Comparison of ENCODE assay signal across 8 cellular contexts in genomic region chr2:9952286-9952737, GRCh38. TPM values are rescaled to one million over a fixed set of nuclear protein-coding genes. Genes with fewer than 3 reads are reported as not detected.
DNase-seq lines count a peak whose midpoint lies in the region; ATAC-seq and TF ChIP-seq lines count a peak whose summit lies in the region.

No MANE protein-coding gene starts in this region.

- no peaks in the 10 kb centered on the region for H3K27me3 ChIP-seq in tibial nerve

- no peaks in the 10 kb centered on the region for H3K36me3 Mint-ChIP-seq in activated naive CD4-positive, alpha-beta T cell treated with anti-CD3 and anti-CD28 coated beads for 36 hours (ENCODE audit: low read depth)

- H3K4me3 Mint-ChIP-seq in activated naive CD4-positive, alpha-beta T cell treated with anti-CD3 and anti-CD28 coated beads for 36 hours: peak overlapping the region; percentile 72

- TF ChIP-seq CTCF in astrocyte of the cerebellum (IDR thresholded peaks at IDR 0.05; ENCODE audit: low read depth, low read length, missing control alignments): no peak
- no peak for TF ChIP-seq CTCF in lower leg skin (IDR thresholded peaks at IDR 0.05)
- TF ChIP-seq CTCF in tibial nerve (IDR thresholded peaks at IDR 0.05): no peak

- intact Hi-C loops in activated naive CD4-positive, alpha-beta T cell treated with anti-CD3 and anti-CD28 coated beads for 36 hours (cut with micrococcal nuclease): loop anchor here (10.0 kb wide), 1 partner anchor 138 kb away; no protein-coding TSS in a partner anchor
- intact Hi-C loops in lower leg skin (cut with DNase I; ENCODE audit: low total_unique reads): loop anchor here (1.0 kb wide), 1 partner anchor 93 kb away; no protein-coding TSS in a partner anchor

- peak overlapping the region in 1 of 4 donors; percentile 65 for H3K27ac ChIP-seq in tibial nerve

- TF ChIP-seq POLR2A in lower leg skin (IDR thresholded peaks at IDR 0.05): no peak
- no peak for TF ChIP-seq POLR2A in tibial nerve (IDR thresholded peaks at IDR 0.05)

- WGBS in lower leg skin, 2 donors: 19 to 22% methylated on average over 15 of the region's 15 CpGs
- 26 to 27% methylated on average over 15 of the region's 15 CpGs for WGBS in tibial nerve, 2 donors

- no peak overlapping the region for H3K27ac Mint-ChIP-seq in activated naive CD4-positive, alpha-beta T cell treated with anti-CD3 and anti-CD28 coated beads for 36 hours

- H3K4me1 Mint-ChIP-seq in activated naive CD4-positive, alpha-beta T cell treated with anti-CD3 and anti-CD28 coated beads for 36 hours (ENCODE audit: low read depth): peaks cover 2% of the 10 kb centered on the region

- H3K36me3 ChIP-seq in tibial nerve: no peaks in the 10 kb centered on the region

- H3K27me3 Mint-ChIP-seq in activated naive CD4-positive, alpha-beta T cell treated with anti-CD3 and anti-CD28 coated beads for 36 hours (ENCODE audit: low read depth): peaks cover 32% of the 10 kb centered on the region

- no peak for DNase-seq in activated naive CD4-positive, alpha-beta T cell treated with anti-CD3 and anti-CD28 coated beads for 36 hours
- no peak for DNase-seq in activated naive CD4-positive, alpha-beta T cell treated with Interleukin-2 at 50 U/mL for 16 hours
- DNase-seq in astrocyte of the cerebellum (ENCODE audit: low read depth) (no peak), lower leg skin (ENCODE audit: low spot score in 2 of 2) (no peak), tibial nerve (ENCODE audit: low spot score in 2 of 2) (no peak), NCI-H446 treated with DMSO at 0.1 percent for 48 hours (lab: John Stamatoyannopoulos, UW) (no peak), dermis blood vessel endothelial cell (no peak)

- CTCF ChIA-PET in activated naive CD4-positive, alpha-beta T cell treated with anti-CD3 and anti-CD28 coated beads for 36 hours (lab: Charles Lee): interaction anchor here (1.0 kb wide), 1 partner anchor 153 kb away, joined by 5 read pairs; no protein-coding TSS in a partner anchor

- in situ Hi-C loops in astrocyte of the cerebellum (cut with HindIII; ENCODE audit: low sequenced_read_pairs): no loop called here

- no peak for TF ChIP-seq EP300 in tibial nerve (IDR thresholded peaks at IDR 0.05)

- no peak for ATAC-seq in HG02798 (IDR thresholded peaks at IDR 0.05; ENCODE audit: poor library complexity, unreplicated experiment)

- no peaks in the 10 kb centered on the region for H3K9me3 Mint-ChIP-seq in activated naive CD4-positive, alpha-beta T cell treated with anti-CD3 and anti-CD28 coated beads for 36 hours

- H3K9me3 ChIP-seq in tibial nerve: no peaks in the 10 kb centered on the region

- H3K4me1 ChIP-seq in tibial nerve: peaks cover 0 to 15% (median 3%) of the 10 kb centered on the region in 4 donors

- H3K4me3 ChIP-seq in astrocyte of the cerebellum (ENCODE audit: low read depth, low read length) (peak overlapping the region; percentile 47), lower leg skin (ENCODE audit: low read depth, poor library complexity, severe bottlenecking) (peak overlapping the region; percentile 62), tibial nerve (peak overlapping the region; percentile 50 to 81 (median 60))

RNA-seq across cellular contexts. Expression of gene GRHL1, which starts 0.8 kb away (rescaled TPM):
- under 1 TPM; 0.69 to 0.79 TPM for total RNA-seq in activated naive CD4-positive, alpha-beta T cell treated with anti-CD3 and anti-CD28 coated beads for 36 hours
- total RNA-seq in lower leg skin (100 to 1,000 TPM; 104 to 134 (median 115) TPM), tibial nerve (1 to 10 TPM in 2 of 4 donors, under 1 TPM in 1, not detected in 1; 0.66 to 4.2 (median 2.3) TPM), dermis blood vessel endothelial cell (0.37 and 0.85 TPM in 2 replicates)

Comparison
In these comparisons a context has a peak if more than half of its experiments do, and no peak if none do; other contexts are left out.
1. RNA of gene GRHL1, which starts 0.8 kb away (total RNA-seq): 104 to 134 TPM in lower leg skin; 0.66 to 4.2 TPM in tibial nerve, 0.37 to 0.85 TPM in dermis blood vessel endothelial cell and 0.69 to 0.79 TPM in activated naive CD4-positive, alpha-beta T cell treated with anti-CD3 and anti-CD28 coated beads for 36 hours; every median in the first group is over 10 times any median in the second.
2. Peak in every context shown above with its lines, with median percentiles within 50 percentile points of each other: H3K4me3 ChIP-seq.